ENCODE assay signal across 8 cellular contexts in genomic region chr12:153080-153746, GRCh38.
DNase-seq lines count a peak whose midpoint lies in the region; ATAC-seq and TF ChIP-seq lines count a peak whose summit lies in the region.

No MANE protein-coding gene starts in this region.

- H3K9me3 Mint-ChIP-seq in activated CD8-positive, alpha-beta T cell treated with anti-CD3 and anti-CD28 coated beads, Interleukin-2, amount 10 ng/mL, durations not matched to agents 7 days and 5 days (ENCODE audit: insufficient read depth), result no peaks in the 10 kb centered on the region
- no peaks in the 10 kb centered on the region for H3K9me3 Mint-ChIP-seq in nephron progenitor cell

- DNase-seq in EH (ENCODE audit: low read depth), result peak; percentile 43
- peak; percentile 63 for DNase-seq in NCI-H748 (lab: John Stamatoyannopoulos, UW; ENCODE audit: unreplicated experiment)
- DNase-seq in activated CD8-positive, alpha-beta T cell treated with anti-CD3 and anti-CD28 coated beads, Interleukin-2, amount 10 ng/mL, durations not matched to agents 7 days and 5 days, result peak; percentile 75
- DNase-seq in nephron progenitor cell, result peak; percentile 81
- peak; percentile 63 for DNase-seq in ureter (ENCODE audit: low spot score)
- DNase-seq in NCI-H2196 treated with DMSO at 0.1 percent for 48 hours (lab: John Stamatoyannopoulos, UW; ENCODE audit: unreplicated experiment), result no peak

- no peak overlapping the region for H3K4me3 Mint-ChIP-seq in activated CD8-positive, alpha-beta T cell treated with anti-CD3 and anti-CD28 coated beads, Interleukin-2, amount 10 ng/mL, durations not matched to agents 7 days and 5 days
- H3K4me3 Mint-ChIP-seq in nephron progenitor cell, result no peak overlapping the region

- no peaks in the 10 kb centered on the region for H3K36me3 Mint-ChIP-seq in activated CD8-positive, alpha-beta T cell treated with anti-CD3 and anti-CD28 coated beads, Interleukin-2, amount 10 ng/mL, durations not matched to agents 7 days and 5 days (ENCODE audit: low read depth)
- H3K36me3 Mint-ChIP-seq in nephron progenitor cell (ENCODE audit: low read depth), result no peaks in the 10 kb centered on the region

- peak; percentile 66 for ATAC-seq in HG03432 (IDR thresholded peaks at IDR 0.05; ENCODE audit: unreplicated experiment)
- peak; percentile 90 for ATAC-seq in activated CD8-positive, alpha-beta T cell treated with anti-CD3 and anti-CD28 coated beads, Interleukin-2, amount 10 ng/mL, durations not matched to agents 7 days and 5 days
- peak; percentile 56 for ATAC-seq in esophagus mucosa

- TF ChIP-seq CTCF in nephron progenitor cell (IDR thresholded peaks at IDR 0.05), result peak; percentile 80

- H3K4me1 Mint-ChIP-seq in activated CD8-positive, alpha-beta T cell treated with anti-CD3 and anti-CD28 coated beads, Interleukin-2, amount 10 ng/mL, durations not matched to agents 7 days and 5 days (ENCODE audit: low read depth), result peaks cover 3% of the 10 kb centered on the region
- peaks cover 63% of the 10 kb centered on the region for H3K4me1 Mint-ChIP-seq in nephron progenitor cell

- CTCF ChIA-PET in activated CD8-positive, alpha-beta T cell treated with anti-CD3 and anti-CD28 coated beads, Interleukin-2, amount 10 ng/mL, durations not matched to agents 7 days and 5 days (lab: Charles Lee), result interaction anchor here (0.8 to 1.3 kb wide), 2 partner anchors 8 to 16 kb away, joined by 4 read pairs; no protein-coding TSS in a partner anchor

- H3K27ac Mint-ChIP-seq in activated CD8-positive, alpha-beta T cell treated with anti-CD3 and anti-CD28 coated beads, Interleukin-2, amount 10 ng/mL, durations not matched to agents 7 days and 5 days, result no peak overlapping the region
- H3K27ac Mint-ChIP-seq in nephron progenitor cell, result no peak overlapping the region

- POLR2A ChIA-PET in activated CD8-positive, alpha-beta T cell treated with anti-CD3 and anti-CD28 coated beads, Interleukin-2, amount 10 ng/mL, durations not matched to agents 7 days and 5 days (lab: Charles Lee), result no interaction called here

- peaks cover 3% of the 10 kb centered on the region for H3K27me3 Mint-ChIP-seq in activated CD8-positive, alpha-beta T cell treated with anti-CD3 and anti-CD28 coated beads, Interleukin-2, amount 10 ng/mL, durations not matched to agents 7 days and 5 days (ENCODE audit: low read depth)
- H3K27me3 Mint-ChIP-seq in nephron progenitor cell (ENCODE audit: low read depth, poor library complexity), result peaks cover 36% of the 10 kb centered on the region
